ENCODE assay signal across 8 cellular contexts in genomic region chr9:129802833-129803678, GRCh38. TPM values are rescaled to one million over a fixed set of nuclear protein-coding genes. Genes with fewer than 3 reads are reported as not detected.
A peak's percentile ranks its signal among the peaks of the same experiment; 100 is the strongest.
DNase-seq lines count a peak whose midpoint lies in the region; ATAC-seq and TF ChIP-seq lines count a peak whose summit lies in the region.

TOR1B (plus strand) TSS chr9:129803184; CDS start chr9:129803213, 29 bp downstream.

- no peaks in the 10 kb centered on the region for H3K27me3 ChIP-seq in BLaER1 treated with 17β-estradiol and CSF1 and Interleukin-3, amounts not matched to agents 10 nM and 100 nM
- no peaks in the 10 kb centered on the region for H3K27me3 ChIP-seq in left lung

- no peak for TF ChIP-seq CTCF in left lung (IDR thresholded peaks at IDR 0.05)

- no peaks in the 10 kb centered on the region for H3K9me3 Mint-ChIP-seq in dendritic cell treated with granulocyte-macrophage colony-stimulating factor and Interleukin-4, amounts not matched to agents 40 ng/mL and 50 ng/mL, for 4 days

- peak; percentile 93 for DNase-seq in NCI-H748 (lab: John Stamatoyannopoulos, UW; ENCODE audit: unreplicated experiment)
- DNase-seq in activated CD4-positive, alpha-beta T cell treated with anti-CD3 and anti-CD28 coated beads, Interleukin-2, amount 50 U/mL, for 24 hours (ENCODE audit: low read depth in 1 of 2, low spot score in 1 of 2), result peak; percentile 92 to 94
- peak; percentile 94 to 97 for DNase-seq in left lung
- DNase-seq in stimulated activated CD4-positive, alpha-beta T cell treated with anti-CD3 and anti-CD28 coated beads, Interleukin-2, amount 100 ng/mL, for 4 hours (ENCODE audit: low read depth), result peak; percentile 91

- H3K27ac ChIP-seq in BLaER1 treated with 17β-estradiol and CSF1 and Interleukin-3, amounts not matched to agents 10 nM and 100 nM, result peak within 1 kb of the TSS; percentile 64 to 83 (median 75); a peak in 21 of 22 replicates
- peak within 1 kb of the TSS; percentile 74 to 88 for H3K27ac ChIP-seq in left lung

- H3K4me1 ChIP-seq in BLaER1 treated with 17β-estradiol and CSF1 and Interleukin-3, amounts not matched to agents 10 nM and 100 nM, result peaks cover 30 to 41% (median 35%) of the 10 kb centered on the region in 10 experiments
- H3K4me1 ChIP-seq in left lung, result peaks cover 5 to 39% of the 10 kb centered on the region in 2 donors

- ATAC-seq in GM19351 (IDR thresholded peaks at IDR 0.05; ENCODE audit: unreplicated experiment) (peak; percentile 95), HG03521 (IDR thresholded peaks at IDR 0.05; ENCODE audit: unreplicated experiment) (peak; percentile 92), left lung (peak; percentile 98)

- peaks cover 33% of the 10 kb centered on the region for H3K4me1 Mint-ChIP-seq in dendritic cell treated with granulocyte-macrophage colony-stimulating factor and Interleukin-4, amounts not matched to agents 40 ng/mL and 50 ng/mL, for 4 days (ENCODE audit: low read depth)

- peak within 1 kb of the TSS; percentile 68 to 91 (median 82) for H3K4me3 ChIP-seq in BLaER1 treated with 17β-estradiol and CSF1 and Interleukin-3, amounts not matched to agents 10 nM and 100 nM
- peak within 1 kb of the TSS; percentile 85 to 90 for H3K4me3 ChIP-seq in left lung

- no peaks in the 10 kb centered on the region for H3K9me3 ChIP-seq in BLaER1 treated with 17β-estradiol and CSF1 and Interleukin-3, amounts not matched to agents 10 nM and 100 nM (replicated peaks in 1 of 11)
- H3K9me3 ChIP-seq in left lung, result no peaks in the 10 kb centered on the region

- intact Hi-C loops in dendritic cell treated with granulocyte-macrophage colony-stimulating factor and Interleukin-4, amounts not matched to agents 40 ng/mL and 50 ng/mL, for 4 days (cut with micrococcal nuclease), result no loop called here
- intact Hi-C loops in left lung (cut with DNase I), result no loop called here

- H3K9ac ChIP-seq in BLaER1 treated with 17β-estradiol and CSF1 and Interleukin-3, amounts not matched to agents 10 nM and 100 nM, result peak within 1 kb of the TSS; percentile 75 to 87 (median 81)

- peaks cover 35% of the 10 kb centered on the region for H3K36me3 Mint-ChIP-seq in dendritic cell treated with granulocyte-macrophage colony-stimulating factor and Interleukin-4, amounts not matched to agents 40 ng/mL and 50 ng/mL, for 4 days (ENCODE audit: low read depth)

- H4K20me1 ChIP-seq in BLaER1 treated with 17β-estradiol and CSF1 and Interleukin-3, amounts not matched to agents 10 nM and 100 nM, result peaks cover 3 to 49% (median 39%) of the 10 kb centered on the region in 11 experiments; a peak in 17 of 22 replicates

- peak within 1 kb of the TSS; percentile 93 for H3K27ac Mint-ChIP-seq in dendritic cell treated with granulocyte-macrophage colony-stimulating factor and Interleukin-4, amounts not matched to agents 40 ng/mL and 50 ng/mL, for 4 days

- H3K4me3 Mint-ChIP-seq in dendritic cell treated with granulocyte-macrophage colony-stimulating factor and Interleukin-4, amounts not matched to agents 40 ng/mL and 50 ng/mL, for 4 days, result peak within 1 kb of the TSS; percentile 86

- H3K36me3 ChIP-seq in BLaER1 treated with 17β-estradiol and CSF1 and Interleukin-3, amounts not matched to agents 10 nM and 100 nM, result peaks cover 15 to 38% (median 24%) of the 10 kb centered on the region in 11 experiments; a peak in 21 of 22 replicates
- peaks cover 0 to 20% of the 10 kb centered on the region in 2 donors for H3K36me3 ChIP-seq in left lung

- no peaks in the 10 kb centered on the region for H3K27me3 Mint-ChIP-seq in dendritic cell treated with granulocyte-macrophage colony-stimulating factor and Interleukin-4, amounts not matched to agents 40 ng/mL and 50 ng/mL, for 4 days

- H3K4me2 ChIP-seq in BLaER1 treated with 17β-estradiol and CSF1 and Interleukin-3, amounts not matched to agents 10 nM and 100 nM, result peak within 1 kb of the TSS; percentile 90 to 99 (median 97)

RNA-seq across cellular contexts. Expression of gene TOR1B, which starts in this region (rescaled TPM):
- total RNA-seq in left lung, result 10 to 100 TPM; 26.1 to 32.1 TPM

Comparison
In these comparisons a context has a peak if more than half of its experiments do, and no peak if none do; other contexts are left out.
1. Peak in every context shown above with its lines: DNase-seq, ATAC-seq, H3K4me3 ChIP-seq and H3K27ac ChIP-seq.